In the genomic region with DNA sequence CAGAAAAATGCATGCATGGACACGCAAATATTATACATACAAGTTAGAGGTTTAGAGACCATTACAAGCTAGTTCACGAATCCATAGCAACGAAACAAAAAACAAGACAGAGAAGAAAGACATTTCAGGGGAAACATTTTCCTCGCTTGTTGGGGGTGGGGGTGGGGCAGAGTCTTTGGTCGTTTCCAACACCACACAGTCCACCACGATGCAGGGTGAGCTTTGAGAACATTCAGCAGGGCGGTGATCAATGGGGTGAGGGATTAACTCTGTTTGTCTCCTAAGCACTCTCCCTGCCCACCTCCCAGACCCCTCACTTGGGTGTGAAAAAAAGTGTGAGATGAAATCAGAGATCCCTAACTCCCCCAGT, we compare ENCODE assay signal across 12 cellular contexts. TPM values are rescaled to one million over a fixed set of nuclear protein-coding genes. Genes with fewer than 3 reads are reported as not detected.
A peak's percentile ranks its signal among the peaks of the same experiment; 100 is the strongest.
DNase-seq lines count a peak whose midpoint lies in the region; ATAC-seq and TF ChIP-seq lines count a peak whose summit lies in the region.
"Had no signal": no experiment of that assay in that cellular context is flagged by ENCODE, and none has a peak within 500 bp of the region (broad histone marks: within the 10 kb centered on the region; RNA-seq: fewer than 3 reads in every experiment).

No MANE protein-coding gene starts in this region.

- H3K27ac ChIP-seq in OCI-LY7 (ENCODE audit: low read depth, low read length, poor library complexity, severe bottlenecking) = no peak overlapping the region
- H3K27ac ChIP-seq: RWPE1 had no signal

- H3K4me1 ChIP-seq in ES-I3 (ENCODE audit: insufficient read depth, low read length) = no peaks in the 10 kb centered on the region
- peaks cover 24% of the 10 kb centered on the region for H3K4me1 ChIP-seq in OCI-LY7 (ENCODE audit: insufficient read depth, low read length, poor library complexity, severe bottlenecking)

- POLR2A ChIA-PET in MCF 10A (lab: Yijun Ruan, JAX) = no interaction called here
- POLR2A ChIA-PET in OCI-LY7 (lab: Charles Lee) = no interaction called here

- peak overlapping the region; percentile 56 for H3K4me3 ChIP-seq in skeletal muscle cell (ENCODE audit: low read depth, low read length)
- no peak overlapping the region for H3K4me3 ChIP-seq in OCI-LY7 (ENCODE audit: low read depth, low read length, poor library complexity, severe bottlenecking)

- ATAC-seq in HG02798 (IDR thresholded peaks at IDR 0.05; ENCODE audit: poor library complexity, unreplicated experiment) = no peak

- TF ChIP-seq CTCF in MCF 10A (IDR thresholded peaks at IDR 0.05; ENCODE audit: unreplicated experiment) = no peak
- TF ChIP-seq CTCF in OCI-LY7 (conservative IDR thresholded peaks at IDR 0.05; ENCODE audit: low read length) = no peak
- TF ChIP-seq CTCF in GM20000 (IDR thresholded peaks at IDR 0.05; ENCODE audit: extremely low read depth, missing control alignments) = no peak

- no peak overlapping the region for H3K4me2 ChIP-seq in OCI-LY7 (ENCODE audit: low read length)

- no peaks in the 10 kb centered on the region for H3K79me2 ChIP-seq in OCI-LY7 (ENCODE audit: insufficient read depth, low read depth, low read length)

- H3K9me3 ChIP-seq in ES-I3 (ENCODE audit: control insufficient read depth, insufficient read depth, low read length) (no peaks in the 10 kb centered on the region), OCI-LY7 (ENCODE audit: low read length) (no peaks in the 10 kb centered on the region)

- CTCF ChIA-PET in MCF 10A (lab: Yijun Ruan, JAX) (interaction anchor here (0.6 to 1.1 kb wide), 5 partner anchors 9 to 1579 kb away, joined by 3 to 5 read pairs (median 3); no protein-coding TSS in a partner anchor), OCI-LY7 (lab: Charles Lee; ENCODE audit: unreplicated experiment) (no interaction called here)

- no peaks in the 10 kb centered on the region for H3K4me1 Mint-ChIP-seq in MCF 10A (ENCODE audit: insufficient read depth, unreplicated experiment)

- no peaks in the 10 kb centered on the region for H3K9me3 Mint-ChIP-seq in MCF 10A (ENCODE audit: unreplicated experiment)

- H2AFZ ChIP-seq in OCI-LY7 (ENCODE audit: low read length) = no peak overlapping the region

- H3K36me3 ChIP-seq in ES-I3 (ENCODE audit: insufficient read depth, low read length) = no peaks in the 10 kb centered on the region
- H3K36me3 ChIP-seq in OCI-LY7 (ENCODE audit: insufficient read depth, low read length) = no peaks in the 10 kb centered on the region

- DNase-seq in MCF 10A (ENCODE audit: unreplicated experiment) (no peak), iPS-NIHi11 (ENCODE audit: low spot score) (peak; percentile 26), skeletal muscle cell (ENCODE audit: low read depth) (no peak), OCI-LY7 (ENCODE audit: low spot score) (no peak), GM20000 (ENCODE audit: low spot score) (no peak), NCI-H128 (lab: John Stamatoyannopoulos, UW; ENCODE audit: unreplicated experiment) (no peak)
- DNase-seq: effector memory CD4-positive, alpha-beta T cell; NCI-H1105 had no signal

- H3K9me2 ChIP-seq in OCI-LY7 (ENCODE audit: insufficient read depth, low read length) = no peaks in the 10 kb centered on the region

- H3K4me3 Mint-ChIP-seq in MCF 10A (ENCODE audit: unreplicated experiment) = peak overlapping the region; percentile 2

- H3K27ac Mint-ChIP-seq in MCF 10A (ENCODE audit: low read depth, unreplicated experiment) = no peak overlapping the region

- intact Hi-C loops in MCF 10A (cut with micrococcal nuclease) = no loop called here
- intact Hi-C loops in OCI-LY7 (cut with micrococcal nuclease; ENCODE audit: unreplicated experiment) = no loop called here

- H4K20me1 ChIP-seq in OCI-LY7 (ENCODE audit: insufficient read depth, low read length) = no peaks in the 10 kb centered on the region

- no peaks in the 10 kb centered on the region for H3K36me3 Mint-ChIP-seq in MCF 10A (ENCODE audit: insufficient read depth, unreplicated experiment)

- H3K9ac ChIP-seq in ES-I3 (ENCODE audit: low read depth, low read length) = peak overlapping the region; percentile 62; the same call in 1 of the 2 replicates

- H3K27me3 Mint-ChIP-seq in MCF 10A (ENCODE audit: insufficient read depth, unreplicated experiment) = peaks cover 43% of the 10 kb centered on the region

- no TSS peak for BruUV-seq in MCF 10A (replicated peaks; lab: Mats Ljungman, UMichigan)
- BruUV-seq in OCI-LY7 (replicated peaks; lab: Mats Ljungman, UMichigan) = no TSS peak

RNA-seq across cellular contexts. Expression of a gene that starts 0.6 kb away (rescaled TPM):
- total RNA-seq in MCF 10A (2022) (not detected in 2 replicates), OCI-LY7 (2022) (not detected in 2 replicates)
- total RNA-seq in OCI-LY7 (2014; rRNA removed; shearing (Covaris generic)) = not detected in 2 replicates
- total RNA-seq: activated CD8-positive, alpha-beta memory T cell treated with anti-CD3 and anti-CD28 coated beads for 36 hours had no signal
